In the genomic region with DNA sequence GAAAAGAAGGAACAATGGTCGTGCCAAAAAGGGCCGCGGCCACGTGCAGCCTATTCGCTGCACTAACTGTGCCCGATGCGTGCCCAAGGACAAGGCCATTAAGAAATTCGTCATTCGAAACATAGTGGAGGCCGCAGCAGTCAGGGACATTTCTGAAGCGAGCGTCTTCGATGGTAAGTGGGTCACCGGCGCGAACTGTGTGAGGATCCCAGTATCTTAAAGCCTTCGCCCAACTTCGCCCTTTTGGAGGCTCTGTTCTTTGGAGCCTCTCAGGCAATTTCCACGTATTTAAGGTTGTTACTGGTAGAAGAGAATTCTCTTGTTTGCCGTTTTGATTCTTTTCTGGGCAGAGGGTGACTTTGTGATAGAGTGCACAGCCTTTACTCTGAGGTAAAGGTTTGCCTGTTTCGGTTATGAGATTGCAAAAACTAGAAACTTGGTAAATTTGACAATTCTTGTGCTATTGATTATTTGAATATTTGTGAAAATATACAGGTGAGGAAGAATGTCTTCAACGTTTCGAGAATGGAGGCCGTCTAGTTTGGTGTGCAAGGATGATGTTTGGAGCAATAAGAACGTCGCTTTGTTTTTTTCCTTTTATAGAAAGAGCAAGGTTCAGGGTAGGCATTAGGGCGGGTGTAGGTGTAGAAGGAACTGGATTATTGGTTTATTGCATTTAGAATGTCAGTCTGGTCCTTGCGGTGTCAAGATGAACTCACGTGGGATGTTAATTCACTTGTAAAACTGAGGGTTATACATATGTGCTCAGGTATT, we compare ENCODE assay signal across 8 cellular contexts. TPM values are rescaled to one million over a fixed set of nuclear protein-coding genes. Genes with fewer than 3 reads are reported as not detected.
DNase-seq lines count a peak whose midpoint lies in the region; ATAC-seq and TF ChIP-seq lines count a peak whose summit lies in the region.

No MANE protein-coding gene starts in this region.

- ATAC-seq in body of pancreas (no peak), memory B cell (ENCODE audit: low read depth) (no peak), GM21717 (IDR thresholded peaks at IDR 0.05; ENCODE audit: unreplicated experiment) (no peak)

- intact Hi-C loops in activated naive CD4-positive, alpha-beta T cell treated with anti-CD3 and anti-CD28 coated beads for 36 hours (cut with micrococcal nuclease) = no loop called here
- intact Hi-C loops in body of pancreas (cut with DNase I) = no loop called here
- intact Hi-C loops in uterus (cut with DNase I; ENCODE audit: low total_unique reads) = loop anchor here (10.0 kb wide), 1 partner anchor 48 kb away; the partner anchor contains the start of gene SUOX
- intact Hi-C loops in head of caudate nucleus (cut with DNase I) = loop anchor here (5.0 to 10.0 kb wide), 2 partner anchors 45 to 62 kb away; partner anchors contain the start of genes PA2G4 and SUOX

- no peaks in the 10 kb centered on the region for H3K27me3 Mint-ChIP-seq in activated naive CD4-positive, alpha-beta T cell treated with anti-CD3 and anti-CD28 coated beads for 36 hours (ENCODE audit: low read depth)
- H3K27me3 Mint-ChIP-seq in memory B cell = no peaks in the 10 kb centered on the region

- H3K4me3 ChIP-seq in body of pancreas (peak overlapping the region; percentile 82 to 85), uterus (peak overlapping the region; percentile 72 to 79)

- no peak for DNase-seq in activated naive CD4-positive, alpha-beta T cell treated with anti-CD3 and anti-CD28 coated beads for 36 hours
- DNase-seq in activated naive CD4-positive, alpha-beta T cell treated with anti-CD3 and anti-CD28 coated beads, Interleukin-2, amount 50 U/mL, for 16 hours = no peak
- DNase-seq in body of pancreas (no peak), memory B cell (ENCODE audit: low spot score in 2 of 2) (no peak), uterus (no peak), SHP77 (lab: John Stamatoyannopoulos, UW) (no peak), head of caudate nucleus (no peak)

- TF ChIP-seq CTCF in body of pancreas (IDR thresholded peaks at IDR 0.05) (no peak), uterus (IDR thresholded peaks at IDR 0.05) (no peak)

- peak overlapping the region; percentile 91 to 97 (median 96) for H3K27ac ChIP-seq in body of pancreas
- H3K27ac ChIP-seq in uterus = peak overlapping the region; percentile 91 to 92

- WGBS in body of pancreas, 2 donors = 3 to 4% methylated on average over 25 to 29 of the region's 29 CpGs

- H3K4me1 ChIP-seq in body of pancreas (peaks cover 21% of the 10 kb centered on the region), uterus (peaks cover 0 to 14% of the 10 kb centered on the region in 2 donors)

- H3K4me1 Mint-ChIP-seq in activated naive CD4-positive, alpha-beta T cell treated with anti-CD3 and anti-CD28 coated beads for 36 hours (ENCODE audit: low read depth) = peaks cover 63% of the 10 kb centered on the region
- H3K4me1 Mint-ChIP-seq in memory B cell = peaks cover 16% of the 10 kb centered on the region

- H3K27ac Mint-ChIP-seq in activated naive CD4-positive, alpha-beta T cell treated with anti-CD3 and anti-CD28 coated beads for 36 hours = peak overlapping the region; percentile 98
- H3K27ac Mint-ChIP-seq in memory B cell = peak overlapping the region; percentile 93

- H3K4me3 Mint-ChIP-seq in activated naive CD4-positive, alpha-beta T cell treated with anti-CD3 and anti-CD28 coated beads for 36 hours = peak overlapping the region; percentile 96
- H3K4me3 Mint-ChIP-seq in memory B cell = peak overlapping the region; percentile 93

- no peaks in the 10 kb centered on the region for H3K9me3 Mint-ChIP-seq in activated naive CD4-positive, alpha-beta T cell treated with anti-CD3 and anti-CD28 coated beads for 36 hours
- no peaks in the 10 kb centered on the region for H3K9me3 Mint-ChIP-seq in memory B cell

- H3K36me3 ChIP-seq in body of pancreas (replicated peaks in 1 of 2; ENCODE audit: insufficient read depth in 1 of 2, low read depth in 2 of 2) (peaks cover 3 to 10% of the 10 kb centered on the region in 2 donors), uterus (no peaks in the 10 kb centered on the region)

- TF ChIP-seq POLR2A in body of pancreas (IDR thresholded peaks at IDR 0.05) (no peak), uterus (IDR thresholded peaks at IDR 0.05) (no peak)

- CTCF ChIA-PET in activated naive CD4-positive, alpha-beta T cell treated with anti-CD3 and anti-CD28 coated beads for 36 hours (lab: Charles Lee) = no interaction called here

- H3K27me3 ChIP-seq in body of pancreas (no peaks in the 10 kb centered on the region), uterus (no peaks in the 10 kb centered on the region)

- H3K9me3 ChIP-seq in body of pancreas = no peaks in the 10 kb centered on the region
- H3K9me3 ChIP-seq in uterus = no peaks in the 10 kb centered on the region

- peaks cover 22% of the 10 kb centered on the region for H3K36me3 Mint-ChIP-seq in activated naive CD4-positive, alpha-beta T cell treated with anti-CD3 and anti-CD28 coated beads for 36 hours (ENCODE audit: low read depth)
- peaks cover 13% of the 10 kb centered on the region for H3K36me3 Mint-ChIP-seq in memory B cell

RNA-seq across cellular contexts. Expression of gene RPS26, which starts 0.9 kb away (rescaled TPM):
- total RNA-seq in activated naive CD4-positive, alpha-beta T cell treated with anti-CD3 and anti-CD28 coated beads for 36 hours = 10 to 100 TPM; 31.0 to 37.3 TPM
- total RNA-seq in body of pancreas = 100 to 1,000 TPM; 215 to 405 TPM
- 1,000 to 10,000 TPM in 1 of 4 donors, 100 to 1,000 TPM in 1, 10 to 100 TPM in 2; 35.4 to 1,129 (median 240) TPM for total RNA-seq in uterus

RNA-seq across cellular contexts. Expression of gene IKZF4, which starts 21.8 kb away (rescaled TPM):
- 1 to 10 TPM; 7.5 to 8.2 TPM for total RNA-seq in activated naive CD4-positive, alpha-beta T cell treated with anti-CD3 and anti-CD28 coated beads for 36 hours
- 1 to 10 TPM; 2.6 to 7.6 TPM for total RNA-seq in body of pancreas
- 10 to 100 TPM in 1 of 4 donors, 1 to 10 TPM in 2, not detected in 1; 4.4 to 19.4 (median 5.6) TPM for total RNA-seq in uterus

RNA-seq across cellular contexts. Expression of gene ERBB3, which starts 37.3 kb away (rescaled TPM):
- 1 to 10 TPM; 1.0 to 1.9 TPM for total RNA-seq in activated naive CD4-positive, alpha-beta T cell treated with anti-CD3 and anti-CD28 coated beads for 36 hours
- 10 to 100 TPM; 72.9 to 74.8 TPM for total RNA-seq in body of pancreas
- 10 to 100 TPM in 1 of 4 donors, 1 to 10 TPM in 2, under 1 TPM in 1; 0.77 to 29.0 (median 6.5) TPM for total RNA-seq in uterus

RNA-seq across cellular contexts. Expression of gene SUOX, which starts 45.5 kb away (rescaled TPM):
- 1 to 10 TPM; 1.7 to 2.2 TPM for total RNA-seq in activated naive CD4-positive, alpha-beta T cell treated with anti-CD3 and anti-CD28 coated beads for 36 hours
- total RNA-seq in body of pancreas = 10 to 100 TPM; 10.6 to 20.8 TPM
- total RNA-seq in uterus = 10 to 100 TPM in 3 of 4 donors, 1 to 10 TPM in 1; 5.1 to 35.5 (median 26.7) TPM

Comparison
In these comparisons a context has a peak if more than half of its experiments do, and no peak if none do; other contexts are left out.
1. intact Hi-C loops: an anchor here in uterus (10.0 kb wide) and head of caudate nucleus (5.0 to 10.0 kb wide); none called in activated naive CD4-positive, alpha-beta T cell treated with anti-CD3 and anti-CD28 coated beads for 36 hours and body of pancreas.